ENCODE assay signal across 8 cellular contexts in the genomic region with DNA sequence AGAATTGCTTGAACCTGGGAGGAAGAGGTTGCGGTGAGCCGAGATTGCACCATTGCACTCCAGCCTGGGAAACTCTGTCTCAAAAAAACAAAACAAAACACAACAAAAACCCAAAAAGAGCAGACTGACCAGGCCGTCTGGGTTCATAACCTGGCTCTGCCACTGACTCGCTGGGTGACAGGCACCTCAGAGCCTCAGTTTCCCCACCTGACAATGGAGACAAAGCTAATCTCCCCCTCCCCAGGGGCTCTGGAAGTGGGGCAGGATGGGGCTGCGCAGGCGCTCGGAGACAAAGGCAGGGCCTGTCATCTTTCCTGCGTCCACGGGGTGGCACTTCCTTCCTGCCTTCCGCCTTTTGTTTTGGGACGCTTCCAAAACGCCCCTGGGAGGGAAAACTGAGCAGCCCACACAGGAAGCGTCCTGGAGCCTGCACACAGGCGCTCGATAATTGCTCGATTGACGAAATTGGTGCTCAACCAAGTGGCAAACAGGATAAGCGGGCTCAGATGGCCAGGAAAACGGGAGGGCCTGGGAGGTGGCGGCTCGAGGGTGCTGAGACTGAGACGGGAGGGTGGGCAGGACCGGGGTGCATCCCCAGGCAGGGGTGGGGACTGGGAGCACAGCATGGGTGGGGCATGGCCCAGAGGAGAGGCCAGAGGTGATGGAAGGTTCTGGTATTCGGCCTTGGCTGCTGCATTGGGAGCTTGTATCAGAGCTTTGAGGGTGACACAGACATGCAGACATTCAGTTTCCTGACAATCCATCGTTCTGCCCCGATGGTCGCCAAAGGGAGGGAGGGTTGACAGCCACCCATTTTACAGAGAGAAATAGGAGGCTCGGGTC. TPM values are rescaled to one million over a fixed set of nuclear protein-coding genes. Genes with fewer than 3 reads are reported as not detected.
A peak's percentile ranks its signal among the peaks of the same experiment; 100 is the strongest.
DNase-seq lines count a peak whose midpoint lies in the region; ATAC-seq and TF ChIP-seq lines count a peak whose summit lies in the region.

No MANE protein-coding gene starts in this region.

- peak; percentile 95 for DNase-seq in DMS 273 (lab: John Stamatoyannopoulos, UW; ENCODE audit: unreplicated experiment)
- no peak for DNase-seq in LNCaP clone FGC (ENCODE audit: low read depth)
- peak; percentile 87 for DNase-seq in RWPE2 (ENCODE audit: low spot score)
- peak in 3 of 4 experiments; percentile 8 to 35 (median 9) for DNase-seq in activated naive CD4-positive, alpha-beta T cell (lab: John Stamatoyannopoulos, UW)
- peak; percentile 95 for DNase-seq in fibroblast of villous mesenchyme (ENCODE audit: low read depth)
- no peak for DNase-seq in natural killer cell
- peak in 46 of 49 donors; percentile 22 to 92 (median 64) for DNase-seq in substantia nigra (lab: John Stamatoyannopoulos, UW)

- peaks cover 7% of the 10 kb centered on the region for H3K36me3 ChIP-seq in RWPE2 (ENCODE audit: low read depth)

- ATAC-seq in RWPE2 (ENCODE audit: low read depth) (peak; percentile 20), natural killer cell (peak; percentile 49 to 82 (median 61)), HG02852 (IDR thresholded peaks at IDR 0.05; ENCODE audit: unreplicated experiment) (no peak)

- peaks cover 25% of the 10 kb centered on the region for H3K4me1 ChIP-seq in RWPE2 (ENCODE audit: insufficient read depth, poor library complexity, severe bottlenecking)

- peak; percentile 76 for TF ChIP-seq CTCF in LNCaP clone FGC (IDR thresholded peaks at IDR 0.05; ENCODE audit: control insufficient read depth, extremely low read depth, insufficient read depth)
- TF ChIP-seq CTCF in RWPE2 (IDR thresholded peaks at IDR 0.05; ENCODE audit: poor library complexity, severe bottlenecking) = peak; percentile 87
- peak; percentile 88 for TF ChIP-seq CTCF in fibroblast of villous mesenchyme (IDR thresholded peaks at IDR 0.05; ENCODE audit: insufficient read depth, low read depth, low read length)
- peak; percentile 48 for TF ChIP-seq CTCF in natural killer cell (IDR thresholded peaks at IDR 0.05)

- H3K36me3 Mint-ChIP-seq in natural killer cell = no peaks in the 10 kb centered on the region

- peaks cover 0 to 10% of the 10 kb centered on the region in 2 donors for H3K4me1 Mint-ChIP-seq in natural killer cell

- peak overlapping the region in 1 of 2 donors; percentile 57 for H3K27ac Mint-ChIP-seq in natural killer cell

- no peaks in the 10 kb centered on the region for H3K9me3 ChIP-seq in RWPE2 (ENCODE audit: severe bottlenecking)

- H3K4me3 Mint-ChIP-seq in natural killer cell = peak overlapping the region; percentile 76

- peak overlapping the region; percentile 97 for H3K27ac ChIP-seq in RWPE2 (ENCODE audit: poor library complexity, severe bottlenecking)
- H3K27ac ChIP-seq in substantia nigra (ENCODE audit: low read depth, low read length, poor library complexity, severe bottlenecking) = peak overlapping the region; percentile 73

- intact Hi-C loops in natural killer cell (cut with micrococcal nuclease) = no loop called here

- H3K27me3 ChIP-seq in RWPE2 (ENCODE audit: insufficient read depth, poor library complexity, severe bottlenecking) = no peaks in the 10 kb centered on the region

- H3K4me3 ChIP-seq in LNCaP clone FGC (ENCODE audit: low read depth, low read length) = peak overlapping the region; percentile 29
- no peak overlapping the region for H3K4me3 ChIP-seq in RWPE2 (ENCODE audit: severe bottlenecking)
- H3K4me3 ChIP-seq in fibroblast of villous mesenchyme (ENCODE audit: low read depth, low read length) = peak overlapping the region; percentile 25

- H3K9me3 Mint-ChIP-seq in natural killer cell = no peaks in the 10 kb centered on the region

- no peaks in the 10 kb centered on the region for H3K27me3 Mint-ChIP-seq in natural killer cell (ENCODE audit: low read depth in 2 of 2)

RNA-seq across cellular contexts. Expression of a gene that starts 17.8 kb away (rescaled TPM):
- total RNA-seq in fibroblast of villous mesenchyme (39.7 and 44.5 TPM in 2 replicates), natural killer cell (1 to 10 TPM; 1.7 to 6.1 (median 4.1) TPM)

RNA-seq across cellular contexts. Expression of a gene that starts 48.5 kb away (rescaled TPM):
- total RNA-seq in fibroblast of villous mesenchyme (392 and 421 TPM in 2 replicates), natural killer cell (100 to 1,000 TPM in 2 of 3 donors, 10 to 100 TPM in 1; 84.7 to 172 (median 112) TPM)

RNA-seq across cellular contexts. Expression of a gene that starts 59.6 kb away (rescaled TPM):
- 253 and 312 TPM in 2 replicates for total RNA-seq in fibroblast of villous mesenchyme
- total RNA-seq in natural killer cell = 1 to 10 TPM in 1 of 3 donors, under 1 TPM in 2; 0.82 to 1.3 (median 0.85) TPM

Comparison
In these comparisons a context has a peak if more than half of its experiments do, and no peak if none do; other contexts are left out.
1. DNase-seq: peak in DMS 273 (single experiment), RWPE2 (single experiment), activated naive CD4-positive, alpha-beta T cell (3 of 4), fibroblast of villous mesenchyme (single experiment) and substantia nigra (46 of 49); none in LNCaP clone FGC (single experiment) and natural killer cell (single experiment).
2. RNA of a gene that starts 59.6 kb away (total RNA-seq): 253 to 312 TPM in fibroblast of villous mesenchyme; 0.82 to 1.3 TPM in natural killer cell; every median in the first group is over 100 times any median in the second.
3. Peak in every context shown above with its lines, with median percentiles within 50 percentile points of each other: CTCF ChIP-seq.